Comparison of ENCODE assay signal across 21 cellular contexts in genomic region chr5:35151151-35151920, GRCh38.
DNase-seq lines count a peak whose midpoint lies in the region; ATAC-seq and TF ChIP-seq lines count a peak whose summit lies in the region.
"Had no signal": no experiment of that assay in that cellular context is flagged by ENCODE, and none has a peak within 500 bp of the region (broad histone marks: within the 10 kb centered on the region; RNA-seq: fewer than 3 reads in every experiment).

No MANE protein-coding gene starts in this region.

- no peak overlapping the region for H4K91ac ChIP-seq in neuronal stem cell (ENCODE audit: low read depth, low read length, poor library complexity)

- H2BK12ac ChIP-seq in neuronal stem cell (ENCODE audit: low read length), result no peak overlapping the region

- no peaks in the 10 kb centered on the region for H3K27me3 Mint-ChIP-seq in neural progenitor cell (ENCODE audit: insufficient read depth, low read depth)
- H3K27me3 Mint-ChIP-seq: brain; dendritic cell treated with granulocyte-macrophage colony-stimulating factor and Interleukin-4, amounts not matched to agents 40 ng/mL and 50 ng/mL, for 4 days; progenitor cell of endocrine pancreas had no signal

- H3K9me3 Mint-ChIP-seq in neural progenitor cell, result no peaks in the 10 kb centered on the region
- H3K9me3 Mint-ChIP-seq: activated CD4-positive, alpha-beta memory T cell treated with anti-CD3 and anti-CD28 coated beads, Interleukin-2, amount 10 ng/mL, durations not matched to agents 7 days and 5 days; activated naive CD8-positive, alpha-beta T cell treated with anti-CD3 and anti-CD28 coated beads for 36 hours; activated T-cell treated with anti-CD3 and anti-CD28 coated beads, Interleukin-2, amount 50 U/mL, for 72 hours; brain; dendritic cell treated with granulocyte-macrophage colony-stimulating factor and Interleukin-4, amounts not matched to agents 40 ng/mL and 50 ng/mL, for 4 days; HFFc6 had no signal

- no peaks in the 10 kb centered on the region for H3K36me3 ChIP-seq in SJCRH30
- H3K36me3 ChIP-seq in neural progenitor cell, result no peaks in the 10 kb centered on the region
- H3K36me3 ChIP-seq in neuronal stem cell (replicated peaks in 1 of 2; ENCODE audit: control insufficient read depth in 2 of 2, insufficient read depth in 2 of 2, low read length in 2 of 2), result no peaks in the 10 kb centered on the region
- H3K36me3 ChIP-seq: BE2C, WERI-Rb-1 had no signal

- H3K4me1 Mint-ChIP-seq in neural progenitor cell, result peaks cover 4% of the 10 kb centered on the region
- H3K4me1 Mint-ChIP-seq: activated CD4-positive, alpha-beta memory T cell treated with anti-CD3 and anti-CD28 coated beads, Interleukin-2, amount 10 ng/mL, durations not matched to agents 7 days and 5 days; activated naive CD8-positive, alpha-beta T cell treated with anti-CD3 and anti-CD28 coated beads for 36 hours; natural killer cell had no signal

- no CpG with 5 or more reads among the region's 1 CpG for WGBS in neuronal stem cell (ENCODE audit: extremely low coverage in 2 of 2, insufficient read length in 2 of 2, insufficient replicate concordance in 1 of 2), 2 donors

- H2BK15ac ChIP-seq in neuronal stem cell (ENCODE audit: low read length), result no peak overlapping the region

- H3K79me2 ChIP-seq in neural progenitor cell (ENCODE audit: low read depth), result no peaks in the 10 kb centered on the region

- H3K27ac ChIP-seq in SJCRH30, result no peak overlapping the region
- H3K27ac ChIP-seq in neural progenitor cell, result no peak overlapping the region
- H3K27ac ChIP-seq in neuronal stem cell (replicated peaks; ENCODE audit: low read length), result no peak overlapping the region
- H3K27ac ChIP-seq: RWPE1, testis, WERI-Rb-1 had no signal

- H3K27me3 ChIP-seq in SJCRH30 (no peaks in the 10 kb centered on the region), neural progenitor cell (no peaks in the 10 kb centered on the region), neuronal stem cell (ENCODE audit: control insufficient read depth in 3 of 3, insufficient read depth in 3 of 3, low read depth in 1 of 3, low read length in 3 of 3) (no peaks in the 10 kb centered on the region)
- H3K27me3 ChIP-seq: BE2C, testis had no signal

- no peaks in the 10 kb centered on the region for H3K79me1 ChIP-seq in neuronal stem cell (ENCODE audit: low read depth, low read length)

- DNase-seq in LHCN-M2 (ENCODE audit: low read depth), result peak; percentile 28
- DNase-seq in SJCRH30, result peak; percentile 9 to 46
- peak; percentile 18 for DNase-seq in fibroblast of pulmonary artery (ENCODE audit: low read depth)
- peak; percentile 11 for DNase-seq in neural progenitor cell (ENCODE audit: low spot score)
- DNase-seq in neuronal stem cell (ENCODE audit: low spot score), result no peak
- DNase-seq: activated CD4-positive, alpha-beta memory T cell treated with anti-CD3 and anti-CD28 coated beads, Interleukin-2, amount 10 ng/mL, durations not matched to agents 7 days and 5 days; activated naive CD8-positive, alpha-beta T cell treated with anti-CD3 and anti-CD28 coated beads for 36 hours; activated T-cell treated with anti-CD3 and anti-CD28 coated beads, Interleukin-2, amount 50 U/mL, for 72 hours; BE2C; GF-D8; HFFc6; natural killer cell; testis; WERI-Rb-1 had no signal

- no peak overlapping the region for H3K4me3 Mint-ChIP-seq in neural progenitor cell
- H3K4me3 Mint-ChIP-seq: activated CD4-positive, alpha-beta memory T cell treated with anti-CD3 and anti-CD28 coated beads, Interleukin-2, amount 10 ng/mL, durations not matched to agents 7 days and 5 days; activated naive CD8-positive, alpha-beta T cell treated with anti-CD3 and anti-CD28 coated beads for 36 hours; activated T-cell treated with anti-CD3 and anti-CD28 coated beads, Interleukin-2, amount 50 U/mL, for 72 hours; brain; dendritic cell treated with granulocyte-macrophage colony-stimulating factor and Interleukin-4, amounts not matched to agents 40 ng/mL and 50 ng/mL, for 4 days; HFFc6; natural killer cell had no signal

- no peak overlapping the region for H3K14ac ChIP-seq in neuronal stem cell (ENCODE audit: low read length)

- H3K9ac ChIP-seq in neural progenitor cell (no peak overlapping the region), neuronal stem cell (ENCODE audit: low read depth, low read length, poor library complexity) (no peak overlapping the region)

- H3K36me3 Mint-ChIP-seq in neural progenitor cell, result no peaks in the 10 kb centered on the region
- H3K36me3 Mint-ChIP-seq: activated naive CD8-positive, alpha-beta T cell treated with anti-CD3 and anti-CD28 coated beads for 36 hours; brain; natural killer cell had no signal

- no peak overlapping the region for H3K27ac Mint-ChIP-seq in neural progenitor cell
- H3K27ac Mint-ChIP-seq: activated CD4-positive, alpha-beta memory T cell treated with anti-CD3 and anti-CD28 coated beads, Interleukin-2, amount 10 ng/mL, durations not matched to agents 7 days and 5 days; activated naive CD8-positive, alpha-beta T cell treated with anti-CD3 and anti-CD28 coated beads for 36 hours; activated T-cell treated with anti-CD3 and anti-CD28 coated beads, Interleukin-2, amount 50 U/mL, for 72 hours; dendritic cell treated with granulocyte-macrophage colony-stimulating factor and Interleukin-4, amounts not matched to agents 40 ng/mL and 50 ng/mL, for 4 days; HFFc6; natural killer cell; progenitor cell of endocrine pancreas had no signal

- no peak overlapping the region for H3K4me2 ChIP-seq in neural progenitor cell
- H3K4me2 ChIP-seq in neuronal stem cell (ENCODE audit: insufficient read depth, low read length, poor library complexity, severe bottlenecking), result no peak overlapping the region
- H3K4me2 ChIP-seq: smooth muscle cell had no signal

- no peak overlapping the region for H3K23ac ChIP-seq in neuronal stem cell (ENCODE audit: low read depth, low read length, poor library complexity)

- H4K8ac ChIP-seq in neuronal stem cell (ENCODE audit: low read depth, low read length), result no peak overlapping the region

- H3K9me3 ChIP-seq in SJCRH30 (replicated peaks) (no peaks in the 10 kb centered on the region; the same call in 1 of the 2 replicates), neural progenitor cell (ENCODE audit: low read depth) (no peaks in the 10 kb centered on the region), neuronal stem cell (replicated peaks in 1 of 2; ENCODE audit: control insufficient read depth in 2 of 2, insufficient read depth in 1 of 2, low read depth in 1 of 2, low read length in 2 of 2) (no peaks in the 10 kb centered on the region)
- H3K9me3 ChIP-seq: BE2C, testis had no signal

- no peak overlapping the region for H2BK120ac ChIP-seq in neuronal stem cell (ENCODE audit: low read depth, low read length)

- no peak for ATAC-seq in GM21529 (IDR thresholded peaks at IDR 0.05; ENCODE audit: unreplicated experiment)
- no peak for ATAC-seq in HG02763 (IDR thresholded peaks at IDR 0.05; ENCODE audit: unreplicated experiment)
- ATAC-seq: activated T-cell treated with anti-CD3 and anti-CD28 coated beads, Interleukin-2, amount 50 U/mL, for 72 hours; natural killer cell had no signal

- no peak overlapping the region for H2AK5ac ChIP-seq in neuronal stem cell (ENCODE audit: low read depth, low read length)

- TF ChIP-seq CTCF in fibroblast of pulmonary artery (IDR thresholded peaks at IDR 0.05; ENCODE audit: low read length, missing control alignments), result no peak
- no peak for TF ChIP-seq CTCF in neural progenitor cell (IDR thresholded peaks at IDR 0.05)

- no peak overlapping the region for H2BK5ac ChIP-seq in neuronal stem cell (ENCODE audit: low read length)

- H3K4me1 ChIP-seq in SJCRH30 (no peaks in the 10 kb centered on the region; the same call in 1 of the 2 replicates), neural progenitor cell (peaks cover 9% of the 10 kb centered on the region), neuronal stem cell (ENCODE audit: control insufficient read depth in 2 of 2, insufficient read depth in 1 of 2, low read depth in 1 of 2, low read length in 2 of 2) (peaks cover 0 to 2% of the 10 kb centered on the region in 2 donors)
- H3K4me1 ChIP-seq: BE2C, testis had no signal

- no peak overlapping the region for H2AFZ ChIP-seq in neural progenitor cell (replicated peaks)
- no peak overlapping the region for H2AFZ ChIP-seq in neuronal stem cell (ENCODE audit: low read length)

- H3K4me3 ChIP-seq in SJCRH30 (no peak overlapping the region), fibroblast of pulmonary artery (replicated peaks; ENCODE audit: low read depth, low read length) (no peak overlapping the region), neural progenitor cell (no peak overlapping the region), neuronal stem cell (ENCODE audit: low read length in 2 of 2) (no peak overlapping the region)
- H3K4me3 ChIP-seq: smooth muscle cell, testis had no signal

- H3K4ac ChIP-seq in neuronal stem cell (ENCODE audit: low read length), result no peak overlapping the region

- H3K18ac ChIP-seq in neuronal stem cell (ENCODE audit: low read length), result no peak overlapping the region

- H3F3A ChIP-seq in neural progenitor cell (ENCODE audit: low read depth), result peaks cover 6% of the 10 kb centered on the region

- H4K20me1 ChIP-seq in neural progenitor cell (ENCODE audit: low read depth), result no peaks in the 10 kb centered on the region
